1 cellular context compared by ENCODE assay signal in the genomic region with DNA sequence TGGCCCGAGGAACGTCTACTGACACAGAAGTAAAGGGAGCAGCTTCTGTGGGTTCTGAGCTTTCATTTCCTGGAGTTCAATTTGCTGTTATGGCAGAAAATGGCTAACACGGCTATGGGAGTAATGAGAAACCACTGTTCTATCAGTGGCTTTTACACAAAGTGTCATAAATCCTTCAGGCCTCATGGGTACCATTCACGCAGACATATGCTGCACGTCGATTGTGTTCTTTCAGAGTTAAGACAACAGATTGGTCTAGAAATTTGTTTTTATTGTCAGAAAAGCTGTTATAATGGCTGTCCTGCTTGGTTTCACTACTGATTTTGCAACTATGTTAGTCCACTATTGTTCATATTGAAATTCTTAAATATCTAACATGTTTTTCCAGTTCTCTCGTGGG.
TF ChIP-seq lines count a peak whose summit lies in the region.

No MANE protein-coding gene starts in this region.

TF ChIP-seq in GM12878, 131 proteins besides CTCF, POLR2A, EP300 and RAD21 (continued from another document):
- TF ChIP-seq, protein P1, sequence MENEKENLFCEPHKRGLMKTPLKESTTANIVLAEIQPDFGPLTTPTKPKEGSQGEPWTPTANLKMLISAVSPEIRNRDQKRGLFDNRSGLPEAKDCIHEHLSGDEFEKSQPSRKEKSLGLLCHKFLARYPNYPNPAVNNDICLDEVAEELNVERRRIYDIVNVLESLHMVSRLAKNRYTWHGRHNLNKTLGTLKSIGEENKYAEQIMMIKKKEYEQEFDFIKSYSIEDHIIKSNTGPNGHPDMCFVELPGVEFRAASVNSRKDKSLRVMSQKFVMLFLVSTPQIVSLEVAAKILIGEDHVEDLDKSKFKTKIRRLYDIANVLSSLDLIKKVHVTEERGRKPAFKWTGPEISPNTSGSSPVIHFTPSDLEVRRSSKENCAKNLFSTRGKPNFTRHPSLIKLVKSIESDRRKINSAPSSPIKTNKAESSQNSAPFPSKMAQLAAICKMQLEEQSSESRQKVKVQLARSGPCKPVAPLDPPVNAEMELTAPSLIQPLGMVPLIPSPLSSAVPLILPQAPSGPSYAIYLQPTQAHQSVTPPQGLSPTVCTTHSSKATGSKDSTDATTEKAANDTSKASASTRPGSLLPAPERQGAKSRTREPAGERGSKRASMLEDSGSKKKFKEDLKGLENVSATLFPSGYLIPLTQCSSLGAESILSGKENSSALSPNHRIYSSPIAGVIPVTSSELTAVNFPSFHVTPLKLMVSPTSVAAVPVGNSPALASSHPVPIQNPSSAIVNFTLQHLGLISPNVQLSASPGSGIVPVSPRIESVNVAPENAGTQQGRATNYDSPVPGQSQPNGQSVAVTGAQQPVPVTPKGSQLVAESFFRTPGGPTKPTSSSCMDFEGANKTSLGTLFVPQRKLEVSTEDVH (IDR thresholded peaks at IDR 0.05; ENCODE audit: low read depth, partially characterized antibody) = no peak
- TF ChIP-seq RFX5 (IDR thresholded peaks at IDR 0.05; ENCODE audit: low read depth, low read length) = no peak
- TF ChIP-seq MEF2A (IDR thresholded peaks at IDR 0.05; ENCODE audit: insufficient read depth, low read depth, low read length) = no peak
- no peak for TF ChIP-seq NRF1 (conservative IDR thresholded peaks at IDR 0.05; ENCODE audit: low read depth, low read length)
